In genomic region chr10:11647676-11648075, GRCh38 we compare ENCODE assay signal across 19 cellular contexts. TPM values are rescaled to one million over a fixed set of nuclear protein-coding genes. Genes with fewer than 3 reads are reported as not detected.
DNase-seq lines count a peak whose midpoint lies in the region; ATAC-seq and TF ChIP-seq lines count a peak whose summit lies in the region.
"Had no signal": no experiment of that assay in that cellular context is flagged by ENCODE, and none has a peak within 500 bp of the region (broad histone marks: within the 10 kb centered on the region; RNA-seq: fewer than 3 reads in every experiment).

No MANE protein-coding gene starts in this region.

- H3K4me3 ChIP-seq in mammary epithelial cell (replicated peaks in 1 of 3; ENCODE audit: insufficient read depth in 1 of 3, low read depth in 2 of 3, low read length in 3 of 3), result no peak overlapping the region
- no peak overlapping the region for H3K4me3 ChIP-seq in astrocyte of the cerebellum (ENCODE audit: low read depth, low read length)
- no peak overlapping the region for H3K4me3 ChIP-seq in epithelial cell of esophagus (ENCODE audit: low read length)
- H3K4me3 ChIP-seq: HAP-1 had no signal

- POLR2A ChIA-PET in MCF 10A (lab: Yijun Ruan, JAX), result interaction anchor here (0.6 to 0.7 kb wide), 2 partner anchors 38 to 87 kb away, joined by 3 read pairs; no protein-coding TSS in a partner anchor

- no peak for TF ChIP-seq CTCF in MCF 10A (IDR thresholded peaks at IDR 0.05; ENCODE audit: unreplicated experiment)
- TF ChIP-seq CTCF in mammary epithelial cell (conservative IDR thresholded peaks at IDR 0.05 in 1 of 2, IDR thresholded peaks at IDR 0.05 in 1 of 2; ENCODE audit: extremely low read depth in 1 of 2, insufficient read depth in 1 of 2, low read depth in 1 of 2, low read length in 2 of 2), result no peak
- no peak for TF ChIP-seq CTCF in astrocyte of the cerebellum (IDR thresholded peaks at IDR 0.05; ENCODE audit: low read depth, low read length, missing control alignments)
- TF ChIP-seq CTCF in epithelial cell of esophagus (IDR thresholded peaks at IDR 0.05; ENCODE audit: insufficient read depth, low read depth, low read length, missing control alignments), result no peak

- dilution Hi-C loops in mammary epithelial cell (cut with HindIII; ENCODE audit: low sequenced_read_pairs), result no loop called here

- no peak for ATAC-seq in HG03280 (IDR thresholded peaks at IDR 0.05; ENCODE audit: unreplicated experiment)
- no peak for ATAC-seq in left ventricle myocardium superior
- ATAC-seq: SK-N-SH treated with all-trans-retinoic acid at 6 μM for 48 hours had no signal

- no peaks in the 10 kb centered on the region for H3K27me3 Mint-ChIP-seq in MCF 10A (ENCODE audit: insufficient read depth, unreplicated experiment)
- H3K27me3 Mint-ChIP-seq: B cell had no signal

- H3K9me3 Mint-ChIP-seq in MCF 10A (ENCODE audit: unreplicated experiment), result no peaks in the 10 kb centered on the region
- H3K9me3 Mint-ChIP-seq: CD4-positive, alpha-beta memory T cell; T-helper 1 cell treated with Interleukin-12 subunit alpha and Interleukin-12 subunit beta and Interleukin-4 antibody, amounts not matched to agents 30 μg/mL and 1 μg/mL, for 36 hours had no signal

- in situ Hi-C loops in mammary epithelial cell (cut with MboI; ENCODE audit: low sequenced_read_pairs in 2 of 2), result no loop called here
- in situ Hi-C loops in astrocyte of the cerebellum (cut with HindIII; ENCODE audit: low sequenced_read_pairs), result no loop called here

- no peaks in the 10 kb centered on the region for H3K27me3 ChIP-seq in mammary epithelial cell (ENCODE audit: insufficient read depth, low read length)

- intact Hi-C loops in MCF 10A (cut with micrococcal nuclease), result no loop called here
- intact Hi-C loops in mammary epithelial cell (cut with micrococcal nuclease), result no loop called here
- intact Hi-C loops in left ventricle myocardium superior (cut with micrococcal nuclease), result no loop called here

- H3K4me1 ChIP-seq in mammary epithelial cell (ENCODE audit: insufficient read depth, low read length), result no peaks in the 10 kb centered on the region
- H3K4me1 ChIP-seq: HAP-1 had no signal

- CTCF ChIA-PET in MCF 10A (lab: Yijun Ruan, JAX) (no interaction called here), mammary epithelial cell (lab: Charles Lee; ENCODE audit: low non-redundant PET) (no interaction called here)

- peaks cover 5% of the 10 kb centered on the region for H3K4me1 Mint-ChIP-seq in MCF 10A (ENCODE audit: insufficient read depth, unreplicated experiment)
- H3K4me1 Mint-ChIP-seq: CD4-positive, alpha-beta memory T cell had no signal

- no peak overlapping the region for H3K9ac ChIP-seq in mammary epithelial cell (ENCODE audit: insufficient read depth, low read length)

- no peak overlapping the region for H3K27ac ChIP-seq in mammary epithelial cell (ENCODE audit: insufficient read depth, low read depth, low read length)

- WGBS in mammary epithelial cell (ENCODE audit: low coverage, missing lambda C conversion rate), result 62% methylated on average over 1 of the region's 1 CpG

- DNase-seq in MCF 10A (ENCODE audit: unreplicated experiment) (peak; percentile 55), mammary epithelial cell (no peak), astrocyte of the cerebellum (ENCODE audit: low read depth) (peak; percentile 3), epithelial cell of esophagus (ENCODE audit: low read depth) (peak; percentile 18), pulmonary artery endothelial cell (ENCODE audit: low read depth, low spot score) (peak; percentile 43), left ventricle myocardium superior (no peak)
- DNase-seq in stimulated activated naive CD4-positive, alpha-beta T cell (lab: John Stamatoyannopoulos, UW), result no peak
- DNase-seq: CD4-positive, alpha-beta memory T cell; KG1; NCI-H1105 treated with DMSO at 0.1 percent for 48 hours; NCI-H1930; NCI-H524 treated with DMSO at 0.1 percent for 48 hours; NK-92 treated with Interleukin-12 subunit alpha and Interleukin-12 subunit beta, amount 100 ng/mL, for 24 hours; Right ventricle myocardium superior had no signal

- no peak overlapping the region for H3K27ac Mint-ChIP-seq in MCF 10A (ENCODE audit: low read depth, unreplicated experiment)
- H3K27ac Mint-ChIP-seq: B cell; CD4-positive, alpha-beta memory T cell; T-helper 1 cell treated with Interleukin-12 subunit alpha and Interleukin-12 subunit beta and Interleukin-4 antibody, amounts not matched to agents 30 μg/mL and 1 μg/mL, for 36 hours had no signal

- H4K20me1 ChIP-seq in mammary epithelial cell (ENCODE audit: insufficient read depth, low read length), result no peaks in the 10 kb centered on the region

- no TSS peak for BruUV-seq in MCF 10A (replicated peaks; lab: Mats Ljungman, UMichigan)
- no TSS peak for BruUV-seq in mammary epithelial cell (replicated peaks; lab: Mats Ljungman, UMichigan)

- no peak overlapping the region for H3K4me3 Mint-ChIP-seq in MCF 10A (ENCODE audit: unreplicated experiment)
- H3K4me3 Mint-ChIP-seq: B cell; CD4-positive, alpha-beta memory T cell; T-helper 1 cell treated with Interleukin-12 subunit alpha and Interleukin-12 subunit beta and Interleukin-4 antibody, amounts not matched to agents 30 μg/mL and 1 μg/mL, for 36 hours had no signal

- no peaks in the 10 kb centered on the region for H3K79me2 ChIP-seq in mammary epithelial cell (ENCODE audit: insufficient read depth, low read length)

- H2AFZ ChIP-seq in mammary epithelial cell (ENCODE audit: low read depth, low read length), result no peak overlapping the region

- H3K4me2 ChIP-seq in mammary epithelial cell (ENCODE audit: insufficient read depth, low read depth, low read length), result no peak overlapping the region

- H3K36me3 ChIP-seq in mammary epithelial cell (ENCODE audit: insufficient read depth, low read length), result no peaks in the 10 kb centered on the region
- H3K36me3 ChIP-seq: HAP-1 had no signal

- no peaks in the 10 kb centered on the region for H3K9me3 ChIP-seq in mammary epithelial cell (replicated peaks; ENCODE audit: insufficient read depth, low read length)
- H3K9me3 ChIP-seq: HAP-1 had no signal

- no peaks in the 10 kb centered on the region for H3K36me3 Mint-ChIP-seq in MCF 10A (ENCODE audit: insufficient read depth, unreplicated experiment)
- H3K36me3 Mint-ChIP-seq: CD4-positive, alpha-beta memory T cell had no signal

RNA-seq across cellular contexts. Expression of gene USP6NL, which starts 36.2 kb away (rescaled TPM):
- total RNA-seq in MCF 10A (2022) (19.0 and 19.2 TPM in 2 replicates), mammary epithelial cell (10 to 100 TPM; 12.2 to 13.9 TPM), pulmonary artery endothelial cell (19.2 and 19.5 TPM in 2 replicates), left ventricle myocardium superior (6.9 TPM)
- 7.2 TPM for polyA plus RNA-seq in mammary epithelial cell
- polyA minus RNA-seq in mammary epithelial cell, result 13.4 TPM

Comparison
In these comparisons a context has a peak if more than half of its experiments do, and no peak if none do; other contexts are left out.
1. DNase-seq: peak in MCF 10A (single experiment), astrocyte of the cerebellum (single experiment), epithelial cell of esophagus (single experiment) and pulmonary artery endothelial cell (single experiment); none in mammary epithelial cell (single experiment), stimulated activated naive CD4-positive, alpha-beta T cell (0 of 6) and left ventricle myocardium superior (single experiment).